9 cellular contexts compared by ENCODE assay signal in genomic region chr17:7136266-7136877, GRCh38. TPM values are rescaled to one million over a fixed set of nuclear protein-coding genes. Genes with fewer than 3 reads are reported as not detected.
DNase-seq lines count a peak whose midpoint lies in the region; ATAC-seq and TF ChIP-seq lines count a peak whose summit lies in the region.
"Had no signal": no experiment of that assay in that cellular context is flagged by ENCODE, and none has a peak within 500 bp of the region (broad histone marks: within the 10 kb centered on the region; RNA-seq: fewer than 3 reads in every experiment).

No MANE protein-coding gene starts in this region.

- no peak overlapping the region for H3K4me3 ChIP-seq in gastroesophageal sphincter
- H3K4me3 ChIP-seq in upper lobe of left lung = no peak overlapping the region

- TF ChIP-seq POLR2A in gastroesophageal sphincter (IDR thresholded peaks at IDR 0.05) = no peak
- no peak for TF ChIP-seq POLR2A in upper lobe of left lung (IDR thresholded peaks at IDR 0.05)

- H3K36me3 ChIP-seq in gastroesophageal sphincter (no peaks in the 10 kb centered on the region), upper lobe of left lung (no peaks in the 10 kb centered on the region)

- in situ Hi-C loops in KBM-7 (cut with MboI; ENCODE audit: low pct_unique_long_range_greater_than_20kb, low sequenced_read_pairs) = loop anchor here (10.0 kb wide), 1 partner anchor 82 kb away; no protein-coding TSS in a partner anchor

- TF ChIP-seq EP300 in gastroesophageal sphincter (IDR thresholded peaks at IDR 0.05) (no peak), upper lobe of left lung (IDR thresholded peaks at IDR 0.05) (no peak)

- ATAC-seq in gastroesophageal sphincter (no peak), upper lobe of left lung (ENCODE audit: low FRiP score in 2 of 2) (peak in 1 of 2 donors; percentile 71), GM21528 (IDR thresholded peaks at IDR 0.05; ENCODE audit: low FRiP score, unreplicated experiment) (no peak)

- no peaks in the 10 kb centered on the region for H3K9me3 ChIP-seq in gastroesophageal sphincter
- no peaks in the 10 kb centered on the region for H3K9me3 ChIP-seq in upper lobe of left lung

- WGBS in gastroesophageal sphincter (ENCODE audit: low coverage in 1 of 2), 2 donors = 21 to 43% methylated on average over 6 to 9 of the region's 9 CpGs
- 20 to 23% methylated on average over 9 of the region's 9 CpGs for WGBS in upper lobe of left lung, 2 donors

- TF ChIP-seq CTCF in gastroesophageal sphincter (IDR thresholded peaks at IDR 0.05) = peak in 3 of 4 experiments; percentile 77 to 92 (median 88)
- peak; percentile 74 to 93 (median 85) for TF ChIP-seq CTCF in upper lobe of left lung (IDR thresholded peaks at IDR 0.05)

- H3K27ac ChIP-seq in gastroesophageal sphincter (no peak overlapping the region), upper lobe of left lung (no peak overlapping the region)

- H3K27me3 ChIP-seq in gastroesophageal sphincter = peaks cover 97% of the 10 kb centered on the region
- H3K27me3 ChIP-seq in upper lobe of left lung = no peaks in the 10 kb centered on the region

- peaks cover 0 to 7% (median 0%) of the 10 kb centered on the region in 3 donors for H3K4me1 ChIP-seq in gastroesophageal sphincter
- H3K4me1 ChIP-seq in upper lobe of left lung = peaks cover 4 to 29% (median 15%) of the 10 kb centered on the region in 4 donors

- DNase-seq in COLO829 (ENCODE audit: low spot score) = peak; percentile 32
- peak; percentile 78 for DNase-seq in KBM-7
- peak; percentile 17 for DNase-seq in SHP77 treated with DMSO at 0.1 percent for 48 hours (lab: John Stamatoyannopoulos, UW)
- DNase-seq in activated gamma-delta T cell (lab: John Stamatoyannopoulos, UW) = peak; percentile 19
- DNase-seq in pons (ENCODE audit: low spot score) = peak; percentile 67
- DNase-seq in upper lobe of left lung = peak in 1 of 2 donors; percentile 76

RNA-seq across cellular contexts. Expression of gene ASGR2, which starts 21.8 kb away (rescaled TPM):
- total RNA-seq in gastroesophageal sphincter (1 to 10 TPM in 1 of 4 donors, under 1 TPM in 1, not detected in 2; 0.79 to 1.3 TPM), upper lobe of left lung (1 to 10 TPM in 5 of 6 donors, under 1 TPM in 1; 0.98 to 3.9 (median 1.8) TPM)
- total RNA-seq: T-helper 1 cell treated with Interleukin-12 subunit alpha and Interleukin-12 subunit beta and Interleukin-4 antibody, amounts not matched to agents 30 ng/mL and 1 ng/mL, for 36 hours had no signal

RNA-seq across cellular contexts. Expression of gene ASGR1, which starts 42.8 kb away (rescaled TPM):
- total RNA-seq in gastroesophageal sphincter (1 to 10 TPM in 1 of 4 donors, under 1 TPM in 1, not detected in 2; 0.54 to 1.2 TPM), upper lobe of left lung (10 to 100 TPM in 1 of 6 donors, 1 to 10 TPM in 4, not detected in 1; 1.1 to 11.5 (median 6.8) TPM)

RNA-seq across cellular contexts. Expression of gene CLEC10A, which starts 56.3 kb away (rescaled TPM):
- total RNA-seq in gastroesophageal sphincter (10 to 100 TPM in 2 of 4 donors, 1 to 10 TPM in 2; 3.8 to 25.6 (median 11.3) TPM), upper lobe of left lung (10 to 100 TPM in 2 of 6 donors, 1 to 10 TPM in 2, under 1 TPM in 2; 0.76 to 16.8 (median 5.1) TPM)
- total RNA-seq: T-helper 1 cell treated with Interleukin-12 subunit alpha and Interleukin-12 subunit beta and Interleukin-4 antibody, amounts not matched to agents 30 ng/mL and 1 ng/mL, for 36 hours had no signal
